ENCODE assay signal across 1 cellular context in the genomic region with DNA sequence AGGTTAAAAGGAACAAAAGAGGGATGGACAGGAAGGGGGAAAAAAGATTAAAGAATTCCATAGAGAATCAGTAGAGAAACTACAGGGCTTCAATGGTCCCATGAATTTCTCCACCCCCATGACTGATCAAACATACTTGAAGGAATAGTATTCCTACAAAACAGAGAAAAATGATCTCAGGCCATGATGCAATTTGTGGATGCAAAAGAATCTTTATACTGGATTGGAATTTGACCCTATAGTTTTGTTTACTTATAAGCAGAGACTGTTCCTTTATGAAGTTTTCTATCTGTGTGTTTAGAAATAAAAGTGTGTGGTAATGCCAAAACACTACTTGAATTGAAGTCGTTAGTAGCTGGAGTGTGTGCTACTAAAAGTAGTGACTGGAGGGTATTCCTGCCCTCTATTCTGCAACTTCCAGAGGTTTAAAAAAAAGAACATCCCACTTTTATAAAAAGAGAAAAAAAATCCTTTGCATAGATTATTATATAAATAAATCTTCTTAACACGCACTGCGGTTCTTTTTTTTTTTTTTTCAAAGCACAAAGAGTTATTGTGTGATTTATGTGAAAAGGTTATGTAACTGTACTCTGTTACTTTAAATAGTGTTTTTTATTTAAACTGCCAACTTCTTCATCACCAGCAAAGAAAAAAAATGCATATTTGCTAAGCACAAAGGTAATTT.
TF ChIP-seq lines count a peak whose summit lies in the region.

No MANE protein-coding gene starts in this region.

TF ChIP-seq in GM23338, 12 proteins besides CTCF, POLR2A, EP300 and RAD21 (continued from another document):
- TF ChIP-seq, protein P1, sequence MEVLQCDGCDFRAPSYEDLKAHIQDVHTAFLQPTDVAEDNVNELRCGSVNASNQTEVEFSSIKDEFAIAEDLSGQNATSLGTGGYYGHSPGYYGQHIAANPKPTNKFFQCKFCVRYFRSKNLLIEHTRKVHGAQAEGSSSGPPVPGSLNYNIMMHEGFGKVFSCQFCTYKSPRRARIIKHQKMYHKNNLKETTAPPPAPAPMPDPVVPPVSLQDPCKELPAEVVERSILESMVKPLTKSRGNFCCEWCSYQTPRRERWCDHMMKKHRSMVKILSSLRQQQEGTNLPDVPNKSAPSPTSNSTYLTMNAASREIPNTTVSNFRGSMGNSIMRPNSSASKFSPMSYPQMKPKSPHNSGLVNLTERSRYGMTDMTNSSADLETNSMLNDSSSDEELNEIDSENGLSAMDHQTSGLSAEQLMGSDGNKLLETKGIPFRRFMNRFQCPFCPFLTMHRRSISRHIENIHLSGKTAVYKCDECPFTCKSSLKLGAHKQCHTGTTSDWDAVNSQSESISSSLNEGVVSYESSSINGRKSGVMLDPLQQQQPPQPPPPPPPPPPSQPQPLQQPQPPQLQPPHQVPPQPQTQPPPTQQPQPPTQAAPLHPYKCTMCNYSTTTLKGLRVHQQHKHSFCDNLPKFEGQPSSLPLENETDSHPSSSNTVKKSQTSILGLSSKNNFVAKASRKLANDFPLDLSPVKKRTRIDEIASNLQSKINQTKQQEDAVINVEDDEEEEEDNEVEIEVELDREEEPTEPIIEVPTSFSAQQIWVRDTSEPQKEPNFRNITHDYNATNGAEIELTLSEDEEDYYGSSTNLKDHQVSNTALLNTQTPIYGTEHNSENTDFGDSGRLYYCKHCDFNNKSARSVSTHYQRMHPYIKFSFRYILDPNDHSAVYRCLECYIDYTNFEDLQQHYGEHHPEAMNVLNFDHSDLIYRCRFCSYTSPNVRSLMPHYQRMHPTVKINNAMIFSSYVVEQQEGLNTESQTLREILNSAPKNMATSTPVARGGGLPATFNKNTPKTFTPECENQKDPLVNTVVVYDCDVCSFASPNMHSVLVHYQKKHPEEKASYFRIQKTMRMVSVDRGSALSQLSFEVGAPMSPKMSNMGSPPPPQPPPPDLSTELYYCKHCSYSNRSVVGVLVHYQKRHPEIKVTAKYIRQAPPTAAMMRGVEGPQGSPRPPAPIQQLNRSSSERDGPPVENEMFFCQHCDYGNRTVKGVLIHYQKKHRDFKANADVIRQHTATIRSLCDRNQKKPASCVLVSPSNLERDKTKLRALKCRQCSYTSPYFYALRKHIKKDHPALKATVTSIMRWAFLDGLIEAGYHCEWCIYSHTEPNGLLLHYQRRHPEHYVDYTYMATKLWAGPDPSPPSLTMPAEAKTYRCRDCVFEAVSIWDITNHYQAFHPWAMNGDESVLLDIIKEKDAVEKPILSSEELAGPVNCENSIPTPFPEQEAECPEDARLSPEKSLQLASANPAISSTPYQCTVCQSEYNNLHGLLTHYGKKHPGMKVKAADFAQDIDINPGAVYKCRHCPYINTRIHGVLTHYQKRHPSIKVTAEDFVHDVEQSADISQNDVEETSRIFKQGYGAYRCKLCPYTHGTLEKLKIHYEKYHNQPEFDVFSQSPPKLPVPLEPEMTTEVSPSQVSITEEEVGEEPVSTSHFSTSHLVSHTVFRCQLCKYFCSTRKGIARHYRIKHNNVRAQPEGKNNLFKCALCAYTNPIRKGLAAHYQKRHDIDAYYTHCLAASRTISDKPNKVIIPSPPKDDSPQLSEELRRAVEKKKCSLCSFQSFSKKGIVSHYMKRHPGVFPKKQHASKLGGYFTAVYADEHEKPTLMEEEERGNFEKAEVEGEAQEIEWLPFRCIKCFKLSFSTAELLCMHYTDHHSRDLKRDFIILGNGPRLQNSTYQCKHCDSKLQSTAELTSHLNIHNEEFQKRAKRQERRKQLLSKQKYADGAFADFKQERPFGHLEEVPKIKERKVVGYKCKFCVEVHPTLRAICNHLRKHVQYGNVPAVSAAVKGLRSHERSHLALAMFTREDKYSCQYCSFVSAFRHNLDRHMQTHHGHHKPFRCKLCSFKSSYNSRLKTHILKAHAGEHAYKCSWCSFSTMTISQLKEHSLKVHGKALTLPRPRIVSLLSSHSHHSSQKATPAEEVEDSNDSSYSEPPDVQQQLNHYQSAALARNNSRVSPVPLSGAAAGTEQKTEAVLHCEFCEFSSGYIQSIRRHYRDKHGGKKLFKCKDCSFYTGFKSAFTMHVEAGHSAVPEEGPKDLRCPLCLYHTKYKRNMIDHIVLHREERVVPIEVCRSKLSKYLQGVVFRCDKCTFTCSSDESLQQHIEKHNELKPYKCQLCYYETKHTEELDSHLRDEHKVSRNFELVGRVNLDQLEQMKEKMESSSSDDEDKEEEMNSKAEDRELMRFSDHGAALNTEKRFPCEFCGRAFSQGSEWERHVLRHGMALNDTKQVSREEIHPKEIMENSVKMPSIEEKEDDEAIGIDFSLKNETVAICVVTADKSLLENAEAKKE (CRISPR knock-in tag; IDR thresholded peaks at IDR 0.05): no peak
